Comparison of ENCODE assay signal across 18 cellular contexts in the genomic region with DNA sequence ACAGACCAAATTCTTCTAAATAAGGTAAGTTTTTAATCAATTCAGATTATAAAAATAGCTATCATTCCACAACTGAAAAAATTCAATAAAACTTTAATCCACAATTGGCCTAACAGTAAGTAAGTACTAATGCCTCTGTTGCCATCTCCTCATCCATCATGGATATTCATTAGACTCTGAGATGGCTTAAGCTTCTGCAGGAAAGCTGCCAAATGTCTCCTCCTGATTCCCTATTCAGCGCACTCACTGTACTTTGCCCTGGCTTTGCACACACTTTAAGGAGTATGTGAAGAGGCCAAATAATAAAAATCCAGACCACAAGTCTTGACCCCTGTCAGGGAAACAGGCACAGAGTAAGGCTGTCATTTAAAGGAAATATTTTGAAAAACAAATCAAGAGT. TPM values are rescaled to one million over a fixed set of nuclear protein-coding genes. Genes with fewer than 3 reads are reported as not detected.
A peak's percentile ranks its signal among the peaks of the same experiment; 100 is the strongest.
DNase-seq lines count a peak whose midpoint lies in the region; ATAC-seq, FAIRE-seq and TF ChIP-seq lines count a peak whose summit lies in the region.
"Had no signal": no experiment of that assay in that cellular context is flagged by ENCODE, and none has a peak within 500 bp of the region (broad histone marks: within the 10 kb centered on the region; RNA-seq: fewer than 3 reads in every experiment).

No MANE protein-coding gene starts in this region.

- H2AFZ ChIP-seq in HepG2 (ENCODE audit: low read length) = no peak overlapping the region
- H2AFZ ChIP-seq in neuronal stem cell (ENCODE audit: low read length) = no peak overlapping the region

- no peaks in the 10 kb centered on the region for H3K9me3 Mint-ChIP-seq in activated naive CD8-positive, alpha-beta T cell treated with anti-CD3 and anti-CD28 coated beads for 36 hours
- H3K9me3 Mint-ChIP-seq: CD4-positive, alpha-beta T cell had no signal

- H2BK12ac ChIP-seq in neuronal stem cell (ENCODE audit: low read length) = no peak overlapping the region

- H3K4me1 ChIP-seq in liver (ENCODE audit: control insufficient read depth in 4 of 4, insufficient read depth in 4 of 4, low read length in 3 of 4) = no peaks in the 10 kb centered on the region
- H3K4me1 ChIP-seq in HepG2 (ENCODE audit: insufficient read depth, low read length) = no peaks in the 10 kb centered on the region
- H3K4me1 ChIP-seq in neuronal stem cell (ENCODE audit: control insufficient read depth in 2 of 2, insufficient read depth in 1 of 2, low read depth in 1 of 2, low read length in 2 of 2) = no peaks in the 10 kb centered on the region
- H3K4me1 ChIP-seq: Peyer's patch had no signal

- H3K4me2 ChIP-seq in HepG2 (ENCODE audit: low read depth, low read length) = no peak overlapping the region
- H3K4me2 ChIP-seq in neuronal stem cell (ENCODE audit: insufficient read depth, low read length, poor library complexity, severe bottlenecking) = no peak overlapping the region

- TF ChIP-seq CTCF in liver (IDR thresholded peaks at IDR 0.05; ENCODE audit: low read depth, low read length, missing input control) = no peak
- TF ChIP-seq CTCF in HepG2 (CRISPR knock-in tag; IDR thresholded peaks at IDR 0.05) = no peak

- FAIRE-seq in HepG2 (lab: Jason Lieb, UNC) = no peak

- no peak overlapping the region for H3K27ac ChIP-seq in liver (ENCODE audit: low read depth in 1 of 2, low read length in 2 of 2)
- H3K27ac ChIP-seq in HepG2 (ENCODE audit: extremely low read length, insufficient read depth, low read length) = no peak overlapping the region
- no peak overlapping the region for H3K27ac ChIP-seq in neuronal stem cell (replicated peaks; ENCODE audit: low read length)
- H3K27ac ChIP-seq: Peyer's patch had no signal

- no peak overlapping the region for H2AK5ac ChIP-seq in neuronal stem cell (ENCODE audit: low read depth, low read length)

- in situ Hi-C loops in HepG2 (cut with HindIII; ENCODE audit: extremely low pct_ligation_motif_present, low pct_unique_long_range_greater_than_20kb) = no loop called here

- H3K79me1 ChIP-seq in neuronal stem cell (ENCODE audit: low read depth, low read length) = peaks cover 2% of the 10 kb centered on the region

- no peak for TF ChIP-seq POLR2A in HepG2 (IDR thresholded peaks at IDR 0.05; ENCODE audit: insufficient read depth in 1 of 2, low read depth in 2 of 2, low read length in 2 of 2)

- no peak overlapping the region for H3K9ac ChIP-seq in liver (ENCODE audit: low read depth in 1 of 2, low read length in 2 of 2)
- H3K9ac ChIP-seq in HepG2 (ENCODE audit: insufficient read depth, low read depth, low read length) = no peak overlapping the region
- H3K9ac ChIP-seq in neuronal stem cell (ENCODE audit: low read depth, low read length, poor library complexity) = no peak overlapping the region

- peaks cover 8% of the 10 kb centered on the region for H3K36me3 Mint-ChIP-seq in activated naive CD8-positive, alpha-beta T cell treated with anti-CD3 and anti-CD28 coated beads for 36 hours

- ATAC-seq in HepG2 = no peak
- ATAC-seq in HG02884 (IDR thresholded peaks at IDR 0.05; ENCODE audit: unreplicated experiment) = no peak

- H3K36me3 ChIP-seq in liver (ENCODE audit: control insufficient read depth in 4 of 4, insufficient read depth in 3 of 4, low read depth in 1 of 4, low read length in 3 of 4) = peaks cover 14 to 87% (median 67%) of the 10 kb centered on the region in 4 donors
- peaks cover 6 to 86% of the 10 kb centered on the region in 2 experiments for H3K36me3 ChIP-seq in HepG2 (replicated peaks in 1 of 2; ENCODE audit: control insufficient read depth in 1 of 2, insufficient read depth in 2 of 2, low read length in 2 of 2)
- peaks cover 27 to 98% of the 10 kb centered on the region in 2 donors for H3K36me3 ChIP-seq in neuronal stem cell (replicated peaks in 1 of 2; ENCODE audit: control insufficient read depth in 2 of 2, insufficient read depth in 2 of 2, low read length in 2 of 2)

- H2BK120ac ChIP-seq in neuronal stem cell (ENCODE audit: low read depth, low read length) = no peak overlapping the region

- H3K27me3 Mint-ChIP-seq in activated naive CD8-positive, alpha-beta T cell treated with anti-CD3 and anti-CD28 coated beads for 36 hours = no peaks in the 10 kb centered on the region
- H3K27me3 Mint-ChIP-seq: CD4-positive, alpha-beta T cell had no signal

- no peaks in the 10 kb centered on the region for H4K20me1 ChIP-seq in HepG2 (ENCODE audit: insufficient read depth, low read length)

- no peaks in the 10 kb centered on the region for H3K4me1 Mint-ChIP-seq in activated naive CD8-positive, alpha-beta T cell treated with anti-CD3 and anti-CD28 coated beads for 36 hours

- CTCF ChIA-PET in HepG2 (lab: Yijun Ruan, JAX; ENCODE audit: low intra/inter-chr PET ratio, low total read pairs) = no interaction called here

- no peak overlapping the region for H2BK5ac ChIP-seq in neuronal stem cell (ENCODE audit: low read length)

- H3K14ac ChIP-seq in neuronal stem cell (ENCODE audit: low read length) = no peak overlapping the region

- DNase-seq in HepG2 (ENCODE audit: low spot score) = no peak
- DNase-seq in cerebellum (ENCODE audit: low spot score) = peak; percentile 41
- no peak for DNase-seq in neuronal stem cell (ENCODE audit: low spot score)
- no peak for DNase-seq in stimulated activated CD4-positive, alpha-beta T cell treated with anti-CD3 and anti-CD28 coated beads, Interleukin-4, amount 100 ng/mL, for 1 hour
- no peak for DNase-seq in NCI-H1694 treated with DMSO at 0.1 percent for 48 hours (lab: John Stamatoyannopoulos, UW)
- no peak for DNase-seq in activated naive CD8-positive, alpha-beta T cell treated with anti-CD3 and anti-CD28 coated beads for 36 hours
- DNase-seq: 8988T; CD4-positive, alpha-beta T cell; DND-41; H7; IMR-90; Kasumi-1; NCI-H2029; NCI-H510A; Peyer's patch; Right ventricle myocardium superior had no signal

- H3K4me3 ChIP-seq in liver (ENCODE audit: low read depth in 1 of 3, low read length in 3 of 3) (no peak overlapping the region), HepG2 (replicated peaks in 1 of 3; ENCODE audit: insufficient read depth in 1 of 3, low read depth in 2 of 3, low read length in 3 of 3) (no peak overlapping the region), neuronal stem cell (ENCODE audit: low read length in 2 of 2) (no peak overlapping the region)
- H3K4me3 ChIP-seq: Peyer's patch had no signal

- no peak overlapping the region for H3K18ac ChIP-seq in neuronal stem cell (ENCODE audit: low read length)

- 71% methylated on average over 1 of the region's 1 CpG for WGBS in liver
- whole genome bisulfite sequencing in HepG2 (ENCODE audit: low lambda C conversion rate) = 94% methylated on average over 1 of the region's 1 CpG
- WGBS in neuronal stem cell (ENCODE audit: extremely low coverage in 2 of 2, insufficient read length in 2 of 2, insufficient replicate concordance in 1 of 2), 2 donors = no CpG with 5 or more reads among the region's 1 CpG

- no peak overlapping the region for H4K91ac ChIP-seq in neuronal stem cell (ENCODE audit: low read depth, low read length, poor library complexity)

- H3K27me3 ChIP-seq in liver (ENCODE audit: control insufficient read depth in 4 of 4, insufficient read depth in 4 of 4, low read length in 3 of 4) (no peaks in the 10 kb centered on the region), HepG2 (ENCODE audit: control insufficient read depth in 1 of 2, insufficient read depth in 2 of 2, low read length in 2 of 2) (no peaks in the 10 kb centered on the region), neuronal stem cell (ENCODE audit: control insufficient read depth in 3 of 3, insufficient read depth in 3 of 3, low read depth in 1 of 3, low read length in 3 of 3) (no peaks in the 10 kb centered on the region)
- H3K27me3 ChIP-seq: Peyer's patch had no signal

- no peak overlapping the region for H3K23ac ChIP-seq in neuronal stem cell (ENCODE audit: low read depth, low read length, poor library complexity)

- peak overlapping the region; percentile 76 for H3K4ac ChIP-seq in neuronal stem cell (ENCODE audit: low read length)

- BruUV-seq in HepG2 (replicated peaks; lab: Mats Ljungman, UMichigan) = no TSS peak

- no peak overlapping the region for H2BK15ac ChIP-seq in neuronal stem cell (ENCODE audit: low read length)

- H3K9me3 ChIP-seq in liver (ENCODE audit: control insufficient read depth in 4 of 4, low read length in 3 of 4) (no peaks in the 10 kb centered on the region), HepG2 (ENCODE audit: low read length) (no peaks in the 10 kb centered on the region), neuronal stem cell (replicated peaks in 1 of 2; ENCODE audit: control insufficient read depth in 2 of 2, insufficient read depth in 1 of 2, low read depth in 1 of 2, low read length in 2 of 2) (no peaks in the 10 kb centered on the region)
- H3K9me3 ChIP-seq: Peyer's patch had no signal

- no peaks in the 10 kb centered on the region for H3K79me2 ChIP-seq in HepG2 (ENCODE audit: insufficient read depth, low read length)

- H4K8ac ChIP-seq in neuronal stem cell (ENCODE audit: low read depth, low read length) = no peak overlapping the region

- TF ChIP-seq EP300 in HepG2 (IDR thresholded peaks at IDR 0.05; ENCODE audit: low read depth in 2 of 2, low read length in 2 of 2) = no peak
- no peak for TF ChIP-seq EP300 in HepG2 (CRISPR knock-in tag; IDR thresholded peaks at IDR 0.05; ENCODE audit: borderline replicate concordance)

- TF ChIP-seq RAD21 in liver (IDR thresholded peaks at IDR 0.05) (no peak), HepG2 (CRISPR knock-in tag; IDR thresholded peaks at IDR 0.05) (no peak)

- POLR2A ChIA-PET in HepG2 (lab: Yijun Ruan, JAX) = no interaction called here

- no peak overlapping the region for H3K27ac Mint-ChIP-seq in activated naive CD8-positive, alpha-beta T cell treated with anti-CD3 and anti-CD28 coated beads for 36 hours
- H3K27ac Mint-ChIP-seq: CD4-positive, alpha-beta T cell had no signal

- H3K4me3 Mint-ChIP-seq in activated naive CD8-positive, alpha-beta T cell treated with anti-CD3 and anti-CD28 coated beads for 36 hours = no peak overlapping the region
- H3K4me3 Mint-ChIP-seq: CD4-positive, alpha-beta T cell had no signal

- intact Hi-C loops in HepG2 (cut with micrococcal nuclease; ENCODE audit: unreplicated experiment) = no loop called here

RNA-seq across cellular contexts. Expression of a gene that starts 23.6 kb away (rescaled TPM):
- total RNA-seq in liver (10 to 100 TPM; 21.8 to 61.1 TPM), HepG2 (2016; rRNA removed; fragmentation: Illumina TruSeq; extraction: Trizol) (163 and 231 TPM in 2 replicates), cerebellum (57.3 TPM)
- polyA plus RNA-seq in liver (10 to 100 TPM; 14.7 to 30.3 TPM), HepG2 (2011; rRNA removed) (54.2 and 72.5 TPM in 2 replicates)
- 23.4 and 26.9 TPM in 2 replicates for total RNA-seq in HepG2 (2016; cell fraction: cytosol; rRNA removed; fragmentation: Illumina TruSeq; extraction: Trizol; ENCODE audit: low read depth)
- total RNA-seq in HepG2 (2016; cell fraction: insoluble cytoplasmic fraction; rRNA removed; fragmentation: Illumina TruSeq; extraction: Trizol) = 172 and 230 TPM in 2 replicates
- 31.1 and 45.6 TPM in 2 replicates for total RNA-seq in HepG2 (2016; cell fraction: membrane; rRNA removed; fragmentation: Illumina TruSeq; extraction: Trizol)
- total RNA-seq in HepG2 (2016; cell fraction: nucleus; rRNA removed; fragmentation: Illumina TruSeq; extraction: Trizol) = 140 and 186 TPM in 2 replicates
- polyA plus RNA-seq in HepG2 (2011; cell fraction: cytosol; rRNA removed) = 28.2 and 35.0 TPM in 2 replicates
- 57.8 and 63.2 TPM in 2 replicates for polyA plus RNA-seq in HepG2 (2011; cell fraction: nucleus; rRNA removed)
- polyA plus RNA-seq in HepG2 (2012) = 65.5 and 85.4 TPM in 2 replicates
- 13.0 and 13.7 TPM in 2 replicates for polyA plus RNA-seq in HepG2 (2016; cell fraction: cytosol; fragmentation: Illumina TruSeq; extraction: Trizol; ENCODE audit: low read depth)
- polyA plus RNA-seq in HepG2 (2016; cell fraction: insoluble cytoplasmic fraction; fragmentation: Illumina TruSeq; extraction: Trizol; ENCODE audit: low read depth) = 114 and 117 TPM in 2 replicates
- polyA plus RNA-seq in HepG2 (2016; cell fraction: membrane; fragmentation: Illumina TruSeq; extraction: Trizol; ENCODE audit: low read depth) = 14.6 and 15.9 TPM in 2 replicates
- polyA plus RNA-seq in HepG2 (2016; cell fraction: nucleus; fragmentation: Illumina TruSeq; extraction: Trizol; ENCODE audit: insufficient read depth, low read depth) = 77.2 and 92.0 TPM in 2 replicates
- 42.5 and 84.3 TPM in 2 replicates for polyA minus RNA-seq in HepG2 (2011; rRNA and poly(A)+ RNA removed; ENCODE audit: low replicate concordance)
- 80.3 and 84.2 TPM in 2 replicates for polyA minus RNA-seq in HepG2 (2011; cell fraction: cytosol; rRNA and poly(A)+ RNA removed)
- polyA minus RNA-seq in HepG2 (2011; cell fraction: nucleus; rRNA and poly(A)+ RNA removed) = 254 and 275 TPM in 2 replicates
- 22.8 TPM for polyA plus RNA-seq in neuronal stem cell (2013, experiment 1 of 2)
- 22.4 TPM for polyA plus RNA-seq in neuronal stem cell (2013, experiment 2 of 2)
- total RNA-seq in activated naive CD8-positive, alpha-beta T cell treated with anti-CD3 and anti-CD28 coated beads for 36 hours = 10 to 100 TPM; 12.4 to 14.6 TPM

RNA-seq across cellular contexts. Expression of a gene that starts 23.6 kb away (rescaled TPM):
- total RNA-seq in liver (1 to 10 TPM; 1.9 to 5.5 TPM), HepG2 (2016; rRNA removed; fragmentation: Illumina TruSeq; extraction: Trizol) (5.3 and 6.9 TPM in 2 replicates), cerebellum (5.9 TPM)
- polyA plus RNA-seq in liver (1 to 10 TPM; 1.9 to 2.8 TPM), HepG2 (2011; rRNA removed) (6.6 and 8.1 TPM in 2 replicates)
- 0.88 and 0.91 TPM in 2 replicates for total RNA-seq in HepG2 (2016; cell fraction: cytosol; rRNA removed; fragmentation: Illumina TruSeq; extraction: Trizol; ENCODE audit: low read depth)
- 5.5 and 6.4 TPM in 2 replicates for total RNA-seq in HepG2 (2016; cell fraction: insoluble cytoplasmic fraction; rRNA removed; fragmentation: Illumina TruSeq; extraction: Trizol)
- 2.4 and 2.8 TPM in 2 replicates for total RNA-seq in HepG2 (2016; cell fraction: membrane; rRNA removed; fragmentation: Illumina TruSeq; extraction: Trizol)
- total RNA-seq in HepG2 (2016; cell fraction: nucleus; rRNA removed; fragmentation: Illumina TruSeq; extraction: Trizol) = 6.0 and 6.7 TPM in 2 replicates
- polyA plus RNA-seq in HepG2 (2011; cell fraction: cytosol; rRNA removed) = 3.2 and 4.4 TPM in 2 replicates
- 6.2 and 8.4 TPM in 2 replicates for polyA plus RNA-seq in HepG2 (2011; cell fraction: nucleus; rRNA removed)
- 4.9 and 6.6 TPM in 2 replicates for polyA plus RNA-seq in HepG2 (2012)
- polyA plus RNA-seq in HepG2 (2016; cell fraction: cytosol; fragmentation: Illumina TruSeq; extraction: Trizol; ENCODE audit: low read depth) = 0.54 and 0.61 TPM in 2 replicates
- polyA plus RNA-seq in HepG2 (2016; cell fraction: insoluble cytoplasmic fraction; fragmentation: Illumina TruSeq; extraction: Trizol; ENCODE audit: low read depth) = 6.4 and 6.8 TPM in 2 replicates
- polyA plus RNA-seq in HepG2 (2016; cell fraction: membrane; fragmentation: Illumina TruSeq; extraction: Trizol; ENCODE audit: low read depth) = 1.6 and 1.8 TPM in 2 replicates
- 9.3 and 10.3 TPM in 2 replicates for polyA plus RNA-seq in HepG2 (2016; cell fraction: nucleus; fragmentation: Illumina TruSeq; extraction: Trizol; ENCODE audit: insufficient read depth, low read depth)
- 2.8 and 4.8 TPM in 2 replicates for polyA minus RNA-seq in HepG2 (2011; rRNA and poly(A)+ RNA removed; ENCODE audit: low replicate concordance)
- polyA minus RNA-seq in HepG2 (2011; cell fraction: cytosol; rRNA and poly(A)+ RNA removed) = 2.6 and 3.1 TPM in 2 replicates
- polyA minus RNA-seq in HepG2 (2011; cell fraction: nucleus; rRNA and poly(A)+ RNA removed) = 13.5 and 14.2 TPM in 2 replicates
- 5.8 TPM for polyA plus RNA-seq in neuronal stem cell (2013, experiment 1 of 2)
- polyA plus RNA-seq in neuronal stem cell (2013, experiment 2 of 2) = 6.0 TPM
- total RNA-seq in activated naive CD8-positive, alpha-beta T cell treated with anti-CD3 and anti-CD28 coated beads for 36 hours = 1 to 10 TPM; 1.2 TPM
